In genomic region chr1:89821322-89822108, GRCh38 we compare ENCODE assay signal across 1 cellular context.
TF ChIP-seq lines count a peak whose summit lies in the region.

No MANE protein-coding gene starts in this region.

TF ChIP-seq in K562, 482 proteins besides CTCF, POLR2A, EP300 and RAD21 (continued from another document and continues in another):
- TF ChIP-seq THAP7 (CRISPR knock-in tag; IDR thresholded peaks at IDR 0.05) (0 out of 2 replicates have a peak, but pooled peaks have one; percentile 63), UBTF (IDR thresholded peaks at IDR 0.05; ENCODE audit: borderline replicate concordance in 1 of 2, low read depth in 2 of 2, low read length in 2 of 2) (peak; percentile 86 to 93), CCNT2 (IDR thresholded peaks at IDR 0.05; ENCODE audit: borderline replicate concordance, extremely low read depth, insufficient read length, low read depth, low read length) (peak; percentile 92), BCOR (IDR thresholded peaks at IDR 0.05) (no peak; the same call in 1 of the 2 replicates), ARID3A (IDR thresholded peaks at IDR 0.05; ENCODE audit: borderline replicate concordance, low read depth, low read length) (no peak), AFF4 (CRISPR knock-in tag; IDR thresholded peaks at IDR 0.05) (peak; percentile 79; the same call in 1 of the 2 replicates), PHF8 (IDR thresholded peaks at IDR 0.05; ENCODE audit: borderline replicate concordance, low read length) (peak; percentile 44), CREBBP (IDR thresholded peaks at IDR 0.05; ENCODE audit: low read depth, low read length) (no peak), FUS (optimal IDR thresholded peaks at IDR 0.05; ENCODE audit: low read depth, low read length) (peak; percentile 18), RREB1 (CRISPR knock-in tag; IDR thresholded peaks at IDR 0.05) (no peak), ZNF134 (CRISPR knock-in tag; conservative IDR thresholded peaks at IDR 0.05) (no peak), SAFB (IDR thresholded peaks at IDR 0.05; ENCODE audit: borderline replicate concordance, low read depth, low read length) (peak; percentile 30; the same call in 1 of the 2 replicates), ZBTB11 (CRISPR knock-in tag; IDR thresholded peaks at IDR 0.05) (no peak; a peak in 1 of 6 replicates), RB1 (IDR thresholded peaks at IDR 0.05; ENCODE audit: low read depth) (peak; percentile 51), ZNF197 (CRISPR knock-in tag; IDR thresholded peaks at IDR 0.05; ENCODE audit: low read depth) (0 out of 2 replicates have a peak, but pooled peaks have one; percentile 40), RBM22 (IDR thresholded peaks at IDR 0.05; ENCODE audit: low read depth, low read length, poor library complexity, severe bottlenecking) (no peak), ETV1 (tag; conservative IDR thresholded peaks at IDR 0.05; ENCODE audit: low read depth) (0 out of 2 replicates have a peak, but pooled peaks have one; percentile 22), MLLT1 (IDR thresholded peaks at IDR 0.05) (peak; percentile 29 to 74; a peak in 2 of 4 replicates), MAX (CRISPR knock-in tag; IDR thresholded peaks at IDR 0.05) (no peak), EGR1 (conservative IDR thresholded peaks at IDR 0.05) (peak; percentile 79), HMGXB4 (CRISPR knock-in tag; IDR thresholded peaks at IDR 0.05) (peak; percentile 1; the same call in 1 of the 2 replicates), TAF1 (IDR thresholded peaks at IDR 0.05; ENCODE audit: control insufficient read depth, extremely low read depth, insufficient read depth, low read length, severe bottlenecking) (peak; percentile 32), NBN (IDR thresholded peaks at IDR 0.05; ENCODE audit: low read depth) (0 out of 2 replicates have a peak, but pooled peaks have one; percentile 11), SP1 (CRISPR knock-in tag; IDR thresholded peaks at IDR 0.05) (peak; percentile 28; the same call in 1 of the 2 replicates), RBFOX2 (IDR thresholded peaks at IDR 0.05; ENCODE audit: low read depth, low read length) (peak; percentile 91), MEIS2 (IDR thresholded peaks at IDR 0.05; ENCODE audit: partially characterized antibody) (peak; percentile 18), MTA1 (IDR thresholded peaks at IDR 0.05; ENCODE audit: borderline replicate concordance) (no peak), STAT5B (CRISPR knock-in tag; IDR thresholded peaks at IDR 0.05) (no peak), CHD1 (IDR thresholded peaks at IDR 0.05; ENCODE audit: low read length) (peak; percentile 40), ZBTB2 (IDR thresholded peaks at IDR 0.05) (no peak)
